Comparison of ENCODE assay signal across 30 cellular contexts in the genomic region with DNA sequence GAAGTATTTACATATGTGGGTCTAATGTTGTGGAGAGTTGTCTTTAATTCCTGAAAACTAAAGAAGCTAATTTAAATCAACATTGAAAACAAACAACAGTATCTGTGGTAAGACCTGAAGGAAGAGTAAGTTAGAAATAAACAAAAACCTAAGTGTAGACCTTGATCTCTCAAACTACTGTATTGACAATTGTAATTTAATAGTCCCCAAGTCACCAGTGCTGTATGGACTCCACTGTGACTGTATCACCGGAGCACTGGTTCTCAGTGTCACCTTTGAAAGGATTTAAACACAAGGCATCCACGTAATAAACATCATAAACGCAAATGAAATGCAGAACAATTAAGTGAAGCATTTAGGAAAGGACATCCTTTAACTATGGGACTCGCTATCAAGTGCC.
"Had no signal": no experiment of that assay in that cellular context is flagged by ENCODE, and none has a peak within 500 bp of the region (broad histone marks: within the 10 kb centered on the region; RNA-seq: fewer than 3 reads in every experiment).

No MANE protein-coding gene starts in this region.

- H3K4me1 ChIP-seq: SJCRH30 had no signal

- H3K36me3 ChIP-seq: SJCRH30 had no signal

- DNase-seq: activated CD4-positive, alpha-beta memory T cell treated with anti-CD3 and anti-CD28 coated beads, Interleukin-2, amount 10 ng/mL, durations not matched to agents 7 days and 5 days; activated CD4-positive, alpha-beta T cell treated with anti-CD3 and anti-CD28 coated beads for 1 hour; activated CD4-positive, alpha-beta T cell treated with anti-CD3 and anti-CD28 coated beads for 48 hours; activated CD4-positive, CD25-positive, alpha-beta regulatory T cell; activated CD8-positive, alpha-beta memory T cell treated with anti-CD3 and anti-CD28 coated beads for 24 hours; activated CD8-positive, alpha-beta memory T cell treated with anti-CD3 and anti-CD28 coated beads, Interleukin-2, amount 10 ng/mL, durations not matched to agents 7 days and 5 days; activated CD8-positive, alpha-beta memory T cell treated with anti-CD3 and anti-CD28 coated beads, Interleukin-2, amount 50 U/mL, for 48 hours; activated effector memory CD4-positive, alpha-beta T cell treated with anti-CD3 and anti-CD28 coated beads, Interleukin-2, amount 50 U/mL, for 16 hours; activated naive CD4-positive, alpha-beta T cell; activated naive CD4-positive, alpha-beta T cell treated with anti-CD3 and anti-CD28 coated beads, Interleukin-2, amount 50 U/mL, for 16 hours; activated naive CD8-positive, alpha-beta T cell treated with anti-CD3 and anti-CD28 coated beads for 36 hours; activated T-cell treated with anti-CD3 and anti-CD28 coated beads, Interleukin-2, amount 50 U/mL, for 48 hours; amniotic stem cell; aorta; Kasumi-1; KG1; MG63; NCI-H1048; NCI-H1105 treated with DMSO at 0.1 percent for 48 hours; NCI-H1436; NCI-H1694 treated with DMSO at 0.1 percent for 48 hours; NCI-H2029; NCI-H345; NCI-H524 treated with DMSO at 0.1 percent for 48 hours; SHP77; SJCRH30; T1000; WERI-Rb-1 had no signal

- H3K4me3 ChIP-seq: MG63, SJCRH30, SK-N-MC had no signal

- H3K4me1 Mint-ChIP-seq: activated CD4-positive, alpha-beta memory T cell treated with anti-CD3 and anti-CD28 coated beads, Interleukin-2, amount 10 ng/mL, durations not matched to agents 7 days and 5 days; activated CD8-positive, alpha-beta memory T cell treated with anti-CD3 and anti-CD28 coated beads, Interleukin-2, amount 10 ng/mL, durations not matched to agents 7 days and 5 days; activated naive CD8-positive, alpha-beta T cell treated with anti-CD3 and anti-CD28 coated beads for 36 hours had no signal

- H3K27me3 Mint-ChIP-seq: activated CD4-positive, alpha-beta memory T cell treated with anti-CD3 and anti-CD28 coated beads, Interleukin-2, amount 10 ng/mL, durations not matched to agents 7 days and 5 days; activated CD8-positive, alpha-beta memory T cell treated with anti-CD3 and anti-CD28 coated beads, Interleukin-2, amount 10 ng/mL, durations not matched to agents 7 days and 5 days; activated naive CD8-positive, alpha-beta T cell treated with anti-CD3 and anti-CD28 coated beads for 36 hours had no signal

- H3K27ac Mint-ChIP-seq: activated CD4-positive, alpha-beta memory T cell treated with anti-CD3 and anti-CD28 coated beads, Interleukin-2, amount 10 ng/mL, durations not matched to agents 7 days and 5 days; activated CD8-positive, alpha-beta memory T cell treated with anti-CD3 and anti-CD28 coated beads, Interleukin-2, amount 10 ng/mL, durations not matched to agents 7 days and 5 days; activated naive CD8-positive, alpha-beta T cell treated with anti-CD3 and anti-CD28 coated beads for 36 hours had no signal

- H3K9me3 ChIP-seq: MG63, SJCRH30 had no signal

- H3K27ac ChIP-seq: SJCRH30, SK-N-MC, WERI-Rb-1 had no signal

- H3K9me3 Mint-ChIP-seq: activated CD4-positive, alpha-beta memory T cell treated with anti-CD3 and anti-CD28 coated beads, Interleukin-2, amount 10 ng/mL, durations not matched to agents 7 days and 5 days; activated naive CD8-positive, alpha-beta T cell treated with anti-CD3 and anti-CD28 coated beads for 36 hours had no signal

- H3K4me3 Mint-ChIP-seq: activated CD4-positive, alpha-beta memory T cell treated with anti-CD3 and anti-CD28 coated beads, Interleukin-2, amount 10 ng/mL, durations not matched to agents 7 days and 5 days; activated CD8-positive, alpha-beta memory T cell treated with anti-CD3 and anti-CD28 coated beads, Interleukin-2, amount 10 ng/mL, durations not matched to agents 7 days and 5 days; activated naive CD8-positive, alpha-beta T cell treated with anti-CD3 and anti-CD28 coated beads for 36 hours had no signal

- H3K36me3 Mint-ChIP-seq: activated CD8-positive, alpha-beta memory T cell treated with anti-CD3 and anti-CD28 coated beads, Interleukin-2, amount 10 ng/mL, durations not matched to agents 7 days and 5 days had no signal

- ATAC-seq: activated CD8-positive, alpha-beta memory T cell treated with anti-CD3 and anti-CD28 coated beads, Interleukin-2, amount 10 ng/mL, durations not matched to agents 7 days and 5 days; Panc1 had no signal

- H3K27me3 ChIP-seq: MG63, SJCRH30 had no signal
